17 cellular contexts compared by ENCODE assay signal in genomic region chr2:167857406-167857805, GRCh38.
DNase-seq lines count a peak whose midpoint lies in the region; ATAC-seq and TF ChIP-seq lines count a peak whose summit lies in the region.
"Had no signal": no experiment of that assay in that cellular context is flagged by ENCODE, and none has a peak within 500 bp of the region (broad histone marks: within the 10 kb centered on the region; RNA-seq: fewer than 3 reads in every experiment).

No MANE protein-coding gene starts in this region.

- intact Hi-C loops in mammary epithelial cell (cut with micrococcal nuclease), result no loop called here

- no CpG with 5 or more reads among the region's 1 CpG for WGBS in H9 (ENCODE audit: extremely low coverage, insufficient read length, low lambda C conversion rate)
- WGBS in mammary epithelial cell (ENCODE audit: low coverage, missing lambda C conversion rate), result 100% methylated on average over 1 of the region's 1 CpG

- no peak overlapping the region for H3K14ac ChIP-seq in H9 (ENCODE audit: insufficient read depth, low read length)

- H3K27ac ChIP-seq in H9 (ENCODE audit: insufficient read length, low read depth, low read length) (no peak overlapping the region), OCI-LY3 (ENCODE audit: low read length) (peak overlapping the region; percentile 9; the same call in 1 of the 2 replicates), mammary epithelial cell (ENCODE audit: insufficient read depth, low read depth, low read length) (no peak overlapping the region)

- no peak overlapping the region for H4K91ac ChIP-seq in H9 (ENCODE audit: insufficient read length, low read depth, low read length)

- H3K4me1 ChIP-seq in H9 (ENCODE audit: insufficient read depth, low read length), result peaks cover 5% of the 10 kb centered on the region; the same call in 1 of the 2 replicates
- peaks cover 53% of the 10 kb centered on the region for H3K4me1 ChIP-seq in OCI-LY3 (ENCODE audit: low read length)
- H3K4me1 ChIP-seq in mammary epithelial cell (ENCODE audit: insufficient read depth, low read length), result peaks cover 2% of the 10 kb centered on the region
- H3K4me1 ChIP-seq: BE2C, Caco-2 had no signal

- no peak overlapping the region for H2BK12ac ChIP-seq in H9 (ENCODE audit: insufficient read length, low read depth, low read length)

- peaks cover 5 to 6% of the 10 kb centered on the region in 2 experiments for H3K9me3 Mint-ChIP-seq in H9
- H3K9me3 Mint-ChIP-seq in osteocyte (ENCODE audit: unreplicated experiment), result no peaks in the 10 kb centered on the region
- H3K9me3 Mint-ChIP-seq: CD4-positive, CD25-positive, alpha-beta regulatory T cell; CD8-positive, alpha-beta memory T cell had no signal

- no peaks in the 10 kb centered on the region for H3K23me2 ChIP-seq in H9 (ENCODE audit: insufficient read length, low read depth, low read length, poor library complexity, severe bottlenecking)

- H3K4me3 ChIP-seq in OCI-LY3 (ENCODE audit: low read length) (no peak overlapping the region), mammary epithelial cell (replicated peaks in 1 of 3; ENCODE audit: insufficient read depth in 1 of 3, low read depth in 2 of 3, low read length in 3 of 3) (no peak overlapping the region)
- H3K4me3 ChIP-seq: GM23338, K562 had no signal

- no peak overlapping the region for H2BK5ac ChIP-seq in H9 (ENCODE audit: insufficient read length, low read length)

- no peak overlapping the region for H2BK120ac ChIP-seq in H9 (ENCODE audit: low read depth, low read length, poor library complexity, severe bottlenecking)

- no TSS peak for BruUV-seq in mammary epithelial cell (replicated peaks; lab: Mats Ljungman, UMichigan)

- H4K20me1 ChIP-seq in H9 (ENCODE audit: control insufficient read depth, insufficient read depth, insufficient read length) (no peaks in the 10 kb centered on the region), OCI-LY3 (ENCODE audit: insufficient read depth, low read length) (no peaks in the 10 kb centered on the region), mammary epithelial cell (ENCODE audit: insufficient read depth, low read length) (no peaks in the 10 kb centered on the region)

- no peak overlapping the region for H3K23ac ChIP-seq in H9 (ENCODE audit: insufficient read length, low read depth, low read length)

- no peak overlapping the region for H4K8ac ChIP-seq in H9 (replicated peaks; ENCODE audit: insufficient read length, low read depth, low read length)

- H3K9ac ChIP-seq in H9 (ENCODE audit: extremely low read depth, insufficient read length, low read length) (no peak overlapping the region), OCI-LY3 (ENCODE audit: low read length) (no peak overlapping the region), mammary epithelial cell (ENCODE audit: insufficient read depth, low read length) (no peak overlapping the region)

- H3K18ac ChIP-seq in H9 (ENCODE audit: insufficient read length, low read depth, low read length), result no peak overlapping the region

- CTCF ChIA-PET in mammary epithelial cell (lab: Charles Lee; ENCODE audit: low non-redundant PET), result no interaction called here

- no peak overlapping the region for H4K5ac ChIP-seq in H9 (ENCODE audit: insufficient read length, low read depth, low read length)

- no peak overlapping the region for H3K4ac ChIP-seq in H9 (ENCODE audit: low read depth, low read length)

- H2AK5ac ChIP-seq in H9 (ENCODE audit: insufficient read length, low read length), result no peak overlapping the region

- H2AFZ ChIP-seq in H9 (ENCODE audit: low read length) (no peak overlapping the region), OCI-LY3 (ENCODE audit: low read depth, low read length) (peak overlapping the region; percentile 26; the same call in 1 of the 2 replicates), mammary epithelial cell (ENCODE audit: low read depth, low read length) (no peak overlapping the region)
- H2AFZ ChIP-seq: GM23338 had no signal

- peaks cover 2 to 7% (median 4%) of the 10 kb centered on the region in 3 experiments; a peak in 6 of 7 replicates for H3K36me3 Mint-ChIP-seq in H9 (ENCODE audit: insufficient read depth in 1 of 3, low read depth in 3 of 3)
- H3K36me3 Mint-ChIP-seq in osteocyte (ENCODE audit: unreplicated experiment), result no peaks in the 10 kb centered on the region
- H3K36me3 Mint-ChIP-seq: CD4-positive, CD25-positive, alpha-beta regulatory T cell; CD8-positive, alpha-beta memory T cell had no signal

- no peak for ATAC-seq in HG02588 (IDR thresholded peaks at IDR 0.05; ENCODE audit: unreplicated experiment)
- ATAC-seq: GM23338, HCT116, K562 had no signal

- no peaks in the 10 kb centered on the region for H3K27me3 ChIP-seq in H9 (ENCODE audit: insufficient read depth, low read length)
- no peaks in the 10 kb centered on the region for H3K27me3 ChIP-seq in OCI-LY3 (ENCODE audit: low read depth, low read length)
- H3K27me3 ChIP-seq in mammary epithelial cell (ENCODE audit: insufficient read depth, low read length), result peaks cover 8% of the 10 kb centered on the region
- H3K27me3 ChIP-seq: BE2C had no signal

- H3K4me2 ChIP-seq in H9 (ENCODE audit: insufficient read depth, insufficient read length, low read length), result no peak overlapping the region
- no peak overlapping the region for H3K4me2 ChIP-seq in OCI-LY3 (ENCODE audit: low read length)
- no peak overlapping the region for H3K4me2 ChIP-seq in mammary epithelial cell (ENCODE audit: insufficient read depth, low read depth, low read length)
- H3K4me2 ChIP-seq: GM23338 had no signal

- no peaks in the 10 kb centered on the region for H3K79me1 ChIP-seq in H9 (ENCODE audit: insufficient read depth, low read depth, low read length, poor library complexity, severe bottlenecking)

- peaks cover 3% of the 10 kb centered on the region for H3K9me3 ChIP-seq in H9 (ENCODE audit: control insufficient read depth, low read depth, low read length)
- no peaks in the 10 kb centered on the region for H3K9me3 ChIP-seq in OCI-LY3 (ENCODE audit: insufficient read depth, low read length)
- no peaks in the 10 kb centered on the region for H3K9me3 ChIP-seq in mammary epithelial cell (replicated peaks; ENCODE audit: insufficient read depth, low read length)
- H3K9me3 ChIP-seq: BE2C, Caco-2 had no signal

- no peaks in the 10 kb centered on the region for H3K79me2 ChIP-seq in H9 (ENCODE audit: insufficient read depth, low read length)
- no peaks in the 10 kb centered on the region for H3K79me2 ChIP-seq in OCI-LY3 (ENCODE audit: low read length)
- H3K79me2 ChIP-seq in mammary epithelial cell (ENCODE audit: insufficient read depth, low read length), result no peaks in the 10 kb centered on the region

- TF ChIP-seq CTCF in H9 (conservative IDR thresholded peaks at IDR 0.05) (no peak), OCI-LY3 (IDR thresholded peaks at IDR 0.05; ENCODE audit: low read depth, low read length) (no peak), osteocyte (IDR thresholded peaks at IDR 0.05) (no peak), mammary epithelial cell (conservative IDR thresholded peaks at IDR 0.05 in 1 of 2, IDR thresholded peaks at IDR 0.05 in 1 of 2; ENCODE audit: extremely low read depth in 1 of 2, insufficient read depth in 1 of 2, low read depth in 1 of 2, low read length in 2 of 2) (no peak)

- H3K4me1 Mint-ChIP-seq in H9 (peaks cover 48% of the 10 kb centered on the region in 2 experiments), osteocyte (ENCODE audit: unreplicated experiment) (peaks cover 4% of the 10 kb centered on the region)
- H3K4me1 Mint-ChIP-seq: CD4-positive, CD25-positive, alpha-beta regulatory T cell; CD8-positive, alpha-beta memory T cell had no signal

- no peak overlapping the region for H3K4me3 Mint-ChIP-seq in H9
- no peak overlapping the region for H3K4me3 Mint-ChIP-seq in osteocyte (ENCODE audit: unreplicated experiment)
- H3K4me3 Mint-ChIP-seq: CD4-positive, CD25-positive, alpha-beta regulatory T cell; CD8-positive, alpha-beta memory T cell; GM23338; HFFc6 had no signal

- H3K36me3 ChIP-seq in OCI-LY3 (replicated peaks; ENCODE audit: low read depth, low read length), result no peaks in the 10 kb centered on the region
- no peaks in the 10 kb centered on the region for H3K36me3 ChIP-seq in mammary epithelial cell (ENCODE audit: insufficient read depth, low read length)
- H3K36me3 ChIP-seq: BE2C had no signal

- no peak overlapping the region for H2BK15ac ChIP-seq in H9 (ENCODE audit: low read depth, low read length)

- in situ Hi-C loops in mammary epithelial cell (cut with MboI; ENCODE audit: low sequenced_read_pairs in 2 of 2), result no loop called here

- H3T11ph ChIP-seq in H9 (ENCODE audit: low read length), result no peak overlapping the region

- DNase-seq in COR-L47 (lab: John Stamatoyannopoulos, UW) (peak; percentile 15), H9 (no peak), medulla oblongata (ENCODE audit: extremely low spot score) (peak; percentile 59), iPS-NIHi11 (ENCODE audit: low spot score) (no peak), osteocyte (ENCODE audit: extremely low spot score, unreplicated experiment) (no peak), mammary epithelial cell (no peak)
- DNase-seq: BE2C; Caco-2; CD4-positive, CD25-positive, alpha-beta regulatory T cell; CD8-positive, alpha-beta memory T cell; HFFc6; IMR-90 had no signal

- no peak overlapping the region for H3K56ac ChIP-seq in H9 (ENCODE audit: insufficient read length, low read depth, low read length)

- no peaks in the 10 kb centered on the region for H3K27me3 Mint-ChIP-seq in H9 (ENCODE audit: low read depth)
- peaks cover 25% of the 10 kb centered on the region for H3K27me3 Mint-ChIP-seq in osteocyte (ENCODE audit: unreplicated experiment)

- no peak overlapping the region for H2BK20ac ChIP-seq in H9 (ENCODE audit: low read depth, low read length, poor library complexity, severe bottlenecking)

- H3K27ac Mint-ChIP-seq in H9, result peak overlapping the region in 2 of 3 experiments; percentile 46 to 54; a peak in 2 of 7 replicates
- no peak overlapping the region for H3K27ac Mint-ChIP-seq in osteocyte (ENCODE audit: unreplicated experiment)
- H3K27ac Mint-ChIP-seq: CD4-positive, CD25-positive, alpha-beta regulatory T cell; GM23338; HFFc6 had no signal

- dilution Hi-C loops in mammary epithelial cell (cut with HindIII; ENCODE audit: low sequenced_read_pairs), result no loop called here

Comparison
In these comparisons a context has a peak if more than half of its experiments do, and no peak if none do; other contexts are left out.
1. DNase-seq: peak in COR-L47 (single experiment) and medulla oblongata (single experiment); none in H9 (single experiment), iPS-NIHi11 (single experiment), osteocyte (single experiment) and mammary epithelial cell (single experiment).